ENCODE assay signal across 12 cellular contexts in the genomic region with DNA sequence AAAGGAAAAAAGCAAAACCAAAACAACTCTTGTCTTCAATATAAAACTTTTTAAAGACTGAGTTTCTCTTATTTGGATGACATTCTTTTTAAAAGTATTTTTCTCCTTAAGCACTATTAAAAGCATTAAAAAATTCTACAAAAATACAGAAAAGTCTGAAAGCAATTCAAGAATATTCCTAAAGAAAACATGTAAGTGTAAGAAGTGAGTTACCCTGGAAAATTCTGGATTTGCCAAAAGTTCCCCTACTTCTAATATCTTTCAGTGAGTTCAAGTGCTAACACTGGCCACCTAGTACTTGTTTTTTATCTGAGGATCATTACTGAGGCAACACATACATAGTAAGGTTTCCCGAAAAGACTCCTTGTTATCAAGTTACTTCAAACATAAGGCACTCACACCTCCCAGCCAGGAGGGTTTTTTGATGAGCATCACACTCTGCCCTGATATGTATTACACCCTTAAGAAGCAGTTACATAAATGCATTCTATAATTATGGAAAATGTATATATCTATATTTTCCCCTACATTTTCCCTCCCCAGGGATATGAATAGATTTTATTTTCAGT.
DNase-seq lines count a peak whose midpoint lies in the region; ATAC-seq, FAIRE-seq and TF ChIP-seq lines count a peak whose summit lies in the region.
"Had no signal": no experiment of that assay in that cellular context is flagged by ENCODE, and none has a peak within 500 bp of the region (broad histone marks: within the 10 kb centered on the region; RNA-seq: fewer than 3 reads in every experiment).

No MANE protein-coding gene starts in this region.

- peak overlapping the region; percentile 61 to 79 (median 65) for H3K9ac ChIP-seq in skeletal muscle tissue (ENCODE audit: low read depth in 1 of 3, low read length in 3 of 3)

- H3K36me3 Mint-ChIP-seq in glutamatergic neuron (ENCODE audit: unreplicated experiment), result no peaks in the 10 kb centered on the region

- no peaks in the 10 kb centered on the region for H3K9me3 ChIP-seq in skeletal muscle tissue (ENCODE audit: control insufficient read depth in 3 of 3, low read length in 3 of 3)

- DNase-seq in GM18507 (ENCODE audit: extremely low spot score, insufficient read length, low read depth), result no peak
- peak; percentile 64 for DNase-seq in NCI-H524 treated with DMSO at 0.1 percent for 48 hours (lab: John Stamatoyannopoulos, UW)
- DNase-seq in glutamatergic neuron, result no peak
- DNase-seq in dedifferentiated amniotic fluid mesenchymal stem cell (ENCODE audit: extremely low spot score), result no peak
- DNase-seq: activated T-cell treated with anti-CD3 and anti-CD28 coated beads, Interleukin-2, amount 50 U/mL, for 24 hours; islet precursor cell; stimulated activated CD4-positive, alpha-beta T cell treated with anti-CD3 and anti-CD28 coated beads, Interleukin-15, amount 100 ng/mL, for 24 hours; T-helper 17 cell had no signal

- H3K9me3 Mint-ChIP-seq in glutamatergic neuron (ENCODE audit: unreplicated experiment), result peaks cover 2% of the 10 kb centered on the region
- H3K9me3 Mint-ChIP-seq: activated T-cell treated with anti-CD3 and anti-CD28 coated beads, Interleukin-2, amount 50 U/mL, for 24 hours had no signal

- peak overlapping the region; percentile 71 for H3K27ac ChIP-seq in skeletal muscle tissue (ENCODE audit: low read depth, low read length)

- H3K4me1 ChIP-seq in skeletal muscle tissue (ENCODE audit: control insufficient read depth in 3 of 3, insufficient read depth in 3 of 3, low read length in 3 of 3), result peaks cover 21 to 49% (median 34%) of the 10 kb centered on the region in 3 donors

- no peaks in the 10 kb centered on the region for H3K27me3 ChIP-seq in skeletal muscle tissue (ENCODE audit: control insufficient read depth in 3 of 3, insufficient read depth in 3 of 3, low read length in 3 of 3)

- ATAC-seq in HG03432 (IDR thresholded peaks at IDR 0.05; ENCODE audit: unreplicated experiment), result no peak
- no peak for ATAC-seq in GM18498 (IDR thresholded peaks at IDR 0.05; ENCODE audit: unreplicated experiment)
- no peak for ATAC-seq in GM21723 (IDR thresholded peaks at IDR 0.05; ENCODE audit: unreplicated experiment)
- ATAC-seq: T-helper 17 cell had no signal

- H3K27ac Mint-ChIP-seq in glutamatergic neuron (ENCODE audit: unreplicated experiment), result no peak overlapping the region
- H3K27ac Mint-ChIP-seq: activated T-cell treated with anti-CD3 and anti-CD28 coated beads, Interleukin-2, amount 50 U/mL, for 24 hours; T-helper 17 cell had no signal

- peak overlapping the region in 2 of 3 donors; percentile 57 to 72 for H3K4me3 ChIP-seq in skeletal muscle tissue (ENCODE audit: low read length in 3 of 3)

- no peaks in the 10 kb centered on the region for H3K36me3 ChIP-seq in skeletal muscle tissue (ENCODE audit: control insufficient read depth in 3 of 3, insufficient read depth in 3 of 3, low read length in 3 of 3)

- peak; percentile 29 for FAIRE-seq in GM18507 (lab: Jason Lieb, UNC)

- no peak for TF ChIP-seq CTCF in glutamatergic neuron (IDR thresholded peaks at IDR 0.05; ENCODE audit: partially characterized antibody, unreplicated experiment)

- no peaks in the 10 kb centered on the region for H3K27me3 Mint-ChIP-seq in glutamatergic neuron (ENCODE audit: unreplicated experiment)
- H3K27me3 Mint-ChIP-seq: activated T-cell treated with anti-CD3 and anti-CD28 coated beads, Interleukin-2, amount 50 U/mL, for 24 hours; T-helper 17 cell had no signal

- H3K4me1 Mint-ChIP-seq in glutamatergic neuron (ENCODE audit: low read depth, unreplicated experiment), result peaks cover 15% of the 10 kb centered on the region

- peak overlapping the region; percentile 65 for H3K4me3 Mint-ChIP-seq in glutamatergic neuron (ENCODE audit: unreplicated experiment)
- H3K4me3 Mint-ChIP-seq: activated T-cell treated with anti-CD3 and anti-CD28 coated beads, Interleukin-2, amount 50 U/mL, for 24 hours; T-helper 17 cell had no signal
